1 cellular context compared by ENCODE assay signal in the genomic region with DNA sequence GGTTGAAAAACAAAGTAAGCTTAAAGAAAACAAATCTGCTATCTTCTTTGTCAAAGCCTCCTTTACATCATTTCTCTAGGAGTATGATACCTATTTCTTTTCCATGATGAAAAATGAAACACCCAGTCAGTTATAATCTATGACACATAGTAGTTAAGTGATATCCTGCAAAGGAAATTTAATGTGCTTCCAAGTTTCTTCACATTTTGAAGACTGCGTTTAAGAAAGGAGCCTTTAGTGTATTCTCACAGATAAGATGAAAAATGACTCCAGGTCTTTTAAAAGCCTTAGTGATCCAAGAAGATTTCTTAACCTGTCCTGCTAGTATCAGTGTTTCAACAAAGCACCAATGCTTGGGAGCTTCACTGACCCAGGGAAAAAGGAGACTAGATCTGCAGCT.
TF ChIP-seq lines count a peak whose summit lies in the region.

No MANE protein-coding gene starts in this region.

TF ChIP-seq in SK-N-SH treated with all-trans-retinoic acid at 6 μM for 48 hours, 23 proteins besides CTCF, POLR2A, EP300 and RAD21 (continued from another document):
- TF ChIP-seq, protein P1, sequence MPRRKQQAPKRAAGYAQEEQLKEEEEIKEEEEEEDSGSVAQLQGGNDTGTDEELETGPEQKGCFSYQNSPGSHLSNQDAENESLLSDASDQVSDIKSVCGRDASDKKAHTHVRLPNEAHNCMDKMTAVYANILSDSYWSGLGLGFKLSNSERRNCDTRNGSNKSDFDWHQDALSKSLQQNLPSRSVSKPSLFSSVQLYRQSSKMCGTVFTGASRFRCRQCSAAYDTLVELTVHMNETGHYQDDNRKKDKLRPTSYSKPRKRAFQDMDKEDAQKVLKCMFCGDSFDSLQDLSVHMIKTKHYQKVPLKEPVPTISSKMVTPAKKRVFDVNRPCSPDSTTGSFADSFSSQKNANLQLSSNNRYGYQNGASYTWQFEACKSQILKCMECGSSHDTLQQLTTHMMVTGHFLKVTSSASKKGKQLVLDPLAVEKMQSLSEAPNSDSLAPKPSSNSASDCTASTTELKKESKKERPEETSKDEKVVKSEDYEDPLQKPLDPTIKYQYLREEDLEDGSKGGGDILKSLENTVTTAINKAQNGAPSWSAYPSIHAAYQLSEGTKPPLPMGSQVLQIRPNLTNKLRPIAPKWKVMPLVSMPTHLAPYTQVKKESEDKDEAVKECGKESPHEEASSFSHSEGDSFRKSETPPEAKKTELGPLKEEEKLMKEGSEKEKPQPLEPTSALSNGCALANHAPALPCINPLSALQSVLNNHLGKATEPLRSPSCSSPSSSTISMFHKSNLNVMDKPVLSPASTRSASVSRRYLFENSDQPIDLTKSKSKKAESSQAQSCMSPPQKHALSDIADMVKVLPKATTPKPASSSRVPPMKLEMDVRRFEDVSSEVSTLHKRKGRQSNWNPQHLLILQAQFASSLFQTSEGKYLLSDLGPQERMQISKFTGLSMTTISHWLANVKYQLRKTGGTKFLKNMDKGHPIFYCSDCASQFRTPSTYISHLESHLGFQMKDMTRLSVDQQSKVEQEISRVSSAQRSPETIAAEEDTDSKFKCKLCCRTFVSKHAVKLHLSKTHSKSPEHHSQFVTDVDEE (CRISPR knock-in tag; IDR thresholded peaks at IDR 0.05) = no peak
